In genomic region chr2:174683392-174683759, GRCh38 we compare ENCODE assay signal across 8 cellular contexts.
DNase-seq lines count a peak whose midpoint lies in the region; ATAC-seq and TF ChIP-seq lines count a peak whose summit lies in the region.

No MANE protein-coding gene starts in this region.

- no CpG with 5 or more reads among the region's 10 CpGs for WGBS in trophoblast cell (ENCODE audit: extremely low coverage, insufficient coverage, insufficient read length)

- CTCF ChIA-PET in PC-3 (lab: Charles Lee) = no interaction called here

- ATAC-seq in PC-3 = no peak

- peaks cover 15 to 26% of the 10 kb centered on the region in 2 experiments for H3K4me1 ChIP-seq in trophoblast cell (ENCODE audit: control insufficient read depth in 1 of 2, insufficient read depth in 2 of 2, low read length in 2 of 2)
- no peaks in the 10 kb centered on the region for H3K4me1 ChIP-seq in PC-3 (ENCODE audit: insufficient read depth, low read length)

- POLR2A ChIA-PET in PC-3 (lab: Charles Lee; ENCODE audit: unreplicated experiment) = no interaction called here

- H3K36me3 ChIP-seq in trophoblast cell (ENCODE audit: control insufficient read depth in 1 of 2, insufficient read depth in 2 of 2, low read length in 2 of 2) = peaks cover 0 to 6% of the 10 kb centered on the region in 2 experiments
- H3K36me3 ChIP-seq in PC-3 (ENCODE audit: low read depth, low read length) = no peaks in the 10 kb centered on the region

- peaks cover 28% of the 10 kb centered on the region for H3K79me2 ChIP-seq in trophoblast cell (ENCODE audit: control insufficient read depth, insufficient read depth, low read length, poor library complexity)
- no peaks in the 10 kb centered on the region for H3K79me2 ChIP-seq in PC-3 (ENCODE audit: low read length)

- H3K9me3 ChIP-seq in trophoblast cell (ENCODE audit: insufficient read depth, low read depth, low read length) (no peaks in the 10 kb centered on the region), PC-3 (ENCODE audit: low read length) (no peaks in the 10 kb centered on the region)

- H4K12ac ChIP-seq in trophoblast cell (ENCODE audit: low read depth, low read length) = peak overlapping the region; percentile 93

- TF ChIP-seq CTCF in PC-3 (conservative IDR thresholded peaks at IDR 0.05; ENCODE audit: low read depth, low read length) = no peak

- H2BK5ac ChIP-seq in trophoblast cell (ENCODE audit: low read depth, low read length, poor library complexity) = peak overlapping the region; percentile 99

- H3K4ac ChIP-seq in trophoblast cell (ENCODE audit: low read depth, low read length) = peak overlapping the region; percentile 98

- DNase-seq in NCI-H82 (lab: John Stamatoyannopoulos, UW) (peak; percentile 22), NCI-H82 treated with DMSO at 0.1 percent for 48 hours (lab: John Stamatoyannopoulos, UW; ENCODE audit: unreplicated experiment) (no peak), HuH-7 (ENCODE audit: low spot score) (peak; percentile 69), globus pallidus (ENCODE audit: low spot score) (peak; percentile 55), trophoblast cell (no peak), PC-3 (no peak), NCI-H1930 (lab: John Stamatoyannopoulos, UW) (no peak)
- peak; percentile 19 to 27 for DNase-seq in activated CD4-positive, alpha-beta T cell treated with anti-CD3 and anti-CD28 coated beads, Interleukin-2, amount 50 U/mL, for 48 hours

- peak overlapping the region; percentile 97 for H2BK12ac ChIP-seq in trophoblast cell (ENCODE audit: low read length)

- peak overlapping the region; percentile 100 for H3K18ac ChIP-seq in trophoblast cell (ENCODE audit: low read length)

- H2AK5ac ChIP-seq in trophoblast cell (ENCODE audit: low read length) = peak overlapping the region; percentile 97

- H3K9me2 ChIP-seq in PC-3 (replicated peaks; ENCODE audit: low read length) = no peaks in the 10 kb centered on the region

- BruUV-seq in PC-3 (replicated peaks; lab: Mats Ljungman, UMichigan) = no TSS peak

- peak overlapping the region; percentile 99 for H4K8ac ChIP-seq in trophoblast cell (ENCODE audit: low read depth, low read length)

- intact Hi-C loops in PC-3 (cut with micrococcal nuclease) = no loop called here

- H4K91ac ChIP-seq in trophoblast cell (ENCODE audit: low read depth, low read length) = peak overlapping the region; percentile 100

- H3K27ac ChIP-seq in trophoblast cell (ENCODE audit: low read depth, low read length) (peak overlapping the region; percentile 92), PC-3 (ENCODE audit: low read length) (no peak overlapping the region)

- no peaks in the 10 kb centered on the region for H3K27me3 ChIP-seq in trophoblast cell (ENCODE audit: insufficient read depth, low read length)
- H3K27me3 ChIP-seq in PC-3 (ENCODE audit: low read length) = peaks cover 65% of the 10 kb centered on the region

- no peaks in the 10 kb centered on the region for H4K20me1 ChIP-seq in PC-3 (ENCODE audit: low read length)

- H3K14ac ChIP-seq in trophoblast cell (ENCODE audit: low read length) = peak overlapping the region; percentile 100

- H3K4me2 ChIP-seq in trophoblast cell (ENCODE audit: low read length) (peak overlapping the region; percentile 87), PC-3 (ENCODE audit: low read length) (no peak overlapping the region)

- H3K79me1 ChIP-seq in trophoblast cell (ENCODE audit: low read length) = peaks cover 38% of the 10 kb centered on the region

- peak overlapping the region; percentile 61 for H3K4me3 ChIP-seq in trophoblast cell (ENCODE audit: low read depth, low read length)
- H3K4me3 ChIP-seq in PC-3 (ENCODE audit: low read length) = no peak overlapping the region

- H2AFZ ChIP-seq in trophoblast cell (ENCODE audit: insufficient read depth, low read length, poor library complexity) = peak overlapping the region; percentile 91
- H2AFZ ChIP-seq in PC-3 (ENCODE audit: low read length) = no peak overlapping the region

- H3F3A ChIP-seq in PC-3 (ENCODE audit: low read length, unreplicated experiment) = no peaks in the 10 kb centered on the region

- H3K23ac ChIP-seq in trophoblast cell (ENCODE audit: low read length) = peak overlapping the region; percentile 87

- H2BK120ac ChIP-seq in trophoblast cell (ENCODE audit: insufficient read depth, low read length, poor library complexity) = peak overlapping the region; percentile 100

- H3K9ac ChIP-seq in trophoblast cell (ENCODE audit: low read length) (peak overlapping the region; percentile 90), PC-3 (ENCODE audit: low read length) (no peak overlapping the region)

Comparison
In these comparisons a context has a peak if more than half of its experiments do, and no peak if none do; other contexts are left out.
1. DNase-seq: peak in NCI-H82 (single experiment), HuH-7 (single experiment), activated CD4-positive, alpha-beta T cell treated with anti-CD3 and anti-CD28 coated beads, Interleukin-2, amount 50 U/mL, for 48 hours (2 of 2) and globus pallidus (single experiment); none in NCI-H82 treated with DMSO at 0.1 percent for 48 hours (single experiment), trophoblast cell (0 of 2), PC-3 (single experiment) and NCI-H1930 (0 of 2).